In genomic region chr16:668519-669171, GRCh38 we compare ENCODE assay signal across 6 cellular contexts. TPM values are rescaled to one million over a fixed set of nuclear protein-coding genes. Genes with fewer than 3 reads are reported as not detected.
DNase-seq lines count a peak whose midpoint lies in the region; ATAC-seq and TF ChIP-seq lines count a peak whose summit lies in the region.

No MANE protein-coding gene starts in this region.

- peaks cover 0 to 11% of the 10 kb centered on the region in 2 donors for H3K4me1 ChIP-seq in lung (ENCODE audit: control insufficient read depth in 2 of 2, insufficient read depth in 2 of 2, low read length in 2 of 2)

- H3K27me3 Mint-ChIP-seq in activated T-cell treated with anti-CD3 and anti-CD28 coated beads, Interleukin-2, amount 50 U/mL, for 72 hours (ENCODE audit: low read depth): no peaks in the 10 kb centered on the region

- H3K4me3 Mint-ChIP-seq in activated T-cell treated with anti-CD3 and anti-CD28 coated beads, Interleukin-2, amount 50 U/mL, for 72 hours: peak overlapping the region; percentile 85 to 88

- TF ChIP-seq CTCF in lung (IDR thresholded peaks at IDR 0.05; ENCODE audit: control extremely low read depth, extremely low read depth): no peak

- H3K27ac ChIP-seq in lung (ENCODE audit: low read depth in 1 of 2, low read length in 1 of 2): peak overlapping the region; percentile 75 to 84

- peaks cover 0 to 4% of the 10 kb centered on the region in 2 donors for H3K9me3 ChIP-seq in lung (ENCODE audit: control insufficient read depth in 2 of 2, insufficient read depth in 1 of 2, low read length in 1 of 2)

- H3K9me3 Mint-ChIP-seq in activated T-cell treated with anti-CD3 and anti-CD28 coated beads, Interleukin-2, amount 50 U/mL, for 72 hours: no peaks in the 10 kb centered on the region

- peak in 1 of 2 donors; percentile 11 for ATAC-seq in activated T-cell treated with anti-CD3 and anti-CD28 coated beads, Interleukin-2, amount 50 U/mL, for 72 hours (replicated peaks in 1 of 2)
- ATAC-seq in lung (ENCODE audit: insufficient read depth, low FRiP score) (peak; percentile 8), HG02571 (IDR thresholded peaks at IDR 0.05; ENCODE audit: unreplicated experiment) (no peak)

- no peaks in the 10 kb centered on the region for H3K27me3 ChIP-seq in H7 (ENCODE audit: control insufficient read depth, insufficient read depth, low read length)
- H3K27me3 ChIP-seq in lung (ENCODE audit: control insufficient read depth, insufficient read depth): no peaks in the 10 kb centered on the region

- 8 to 10% methylated on average over 41 to 50 of the region's 50 CpGs for WGBS in lung, 2 donors

- peaks cover 17% of the 10 kb centered on the region for H3K36me3 ChIP-seq in H7 (replicated peaks; ENCODE audit: control insufficient read depth, insufficient read depth, low read length)
- peaks cover 9 to 43% of the 10 kb centered on the region in 2 donors for H3K36me3 ChIP-seq in lung (ENCODE audit: control insufficient read depth in 2 of 2, insufficient read depth in 2 of 2, low read length in 2 of 2)

- DNase-seq in H7: peak; percentile 73
- no peak for DNase-seq in activated T-cell treated with anti-CD3 and anti-CD28 coated beads, Interleukin-2, amount 50 U/mL, for 72 hours
- no peak for DNase-seq in lung (ENCODE audit: low spot score)
- DNase-seq in SK-N-DZ (ENCODE audit: low spot score): no peak
- DNase-seq in hippocampal formation (lab: John Stamatoyannopoulos, UW): no peak

- H3K36me3 Mint-ChIP-seq in activated T-cell treated with anti-CD3 and anti-CD28 coated beads, Interleukin-2, amount 50 U/mL, for 72 hours (ENCODE audit: insufficient read depth in 2 of 2): peaks cover 0 to 2% of the 10 kb centered on the region in 2 donors

- peak overlapping the region; percentile 96 for H3K4me3 ChIP-seq in H7 (ENCODE audit: insufficient read depth, low read depth, low read length)
- H3K4me3 ChIP-seq in lung: peak overlapping the region; percentile 79

- H3K27ac Mint-ChIP-seq in activated T-cell treated with anti-CD3 and anti-CD28 coated beads, Interleukin-2, amount 50 U/mL, for 72 hours: peak overlapping the region; percentile 46

- peaks cover 9% of the 10 kb centered on the region for H3K4me1 Mint-ChIP-seq in activated T-cell treated with anti-CD3 and anti-CD28 coated beads, Interleukin-2, amount 50 U/mL, for 72 hours (ENCODE audit: low read depth)

RNA-seq across cellular contexts. Expression of gene RHOT2, which starts 0.7 kb away (rescaled TPM):
- 164 and 174 TPM in 2 replicates for total RNA-seq in H7 (2014; rRNA removed; shearing (Covaris generic))
- total RNA-seq in activated T-cell treated with anti-CD3 and anti-CD28 coated beads, Interleukin-2, amount 50 U/mL, for 72 hours: 100 to 1,000 TPM; 110 to 115 TPM
- 100 to 1,000 TPM in 1 of 2 donors, 10 to 100 TPM in 1; 40.5 to 121 TPM for total RNA-seq in lung
- 100 to 1,000 TPM; 111 to 119 TPM for polyA plus RNA-seq in lung
- polyA plus RNA-seq in SK-N-DZ (2014; cell fraction: cytosol; rRNA removed): 101 and 112 TPM in 2 replicates
- polyA plus RNA-seq in SK-N-DZ (2014; cell fraction: nucleus; rRNA removed): 1,136 and 1,411 TPM in 2 replicates

RNA-seq across cellular contexts. Expression of gene RHBDL1, which starts 6.8 kb away (rescaled TPM):
- total RNA-seq in H7 (2014; rRNA removed; shearing (Covaris generic)): 3.1 and 5.9 TPM in 2 replicates
- 1 to 10 TPM; 3.5 to 5.8 TPM for total RNA-seq in activated T-cell treated with anti-CD3 and anti-CD28 coated beads, Interleukin-2, amount 50 U/mL, for 72 hours
- 1 to 10 TPM in 1 of 2 donors, under 1 TPM in 1; 0.91 to 5.4 TPM for total RNA-seq in lung
- 1 to 10 TPM in 1 of 2 donors, under 1 TPM in 1; 0.98 to 2.2 TPM for polyA plus RNA-seq in lung
- polyA plus RNA-seq in SK-N-DZ (2014; cell fraction: cytosol; rRNA removed): 0.82 and 3.2 TPM in 2 replicates
- polyA plus RNA-seq in SK-N-DZ (2014; cell fraction: nucleus; rRNA removed): 33.2 and 40.6 TPM in 2 replicates

RNA-seq across cellular contexts. Expression of gene STUB1, which starts 11.6 kb away (rescaled TPM):
- 85.3 and 115 TPM in 2 replicates for total RNA-seq in H7 (2014; rRNA removed; shearing (Covaris generic))
- total RNA-seq in activated T-cell treated with anti-CD3 and anti-CD28 coated beads, Interleukin-2, amount 50 U/mL, for 72 hours: 10 to 100 TPM; 53.6 to 70.4 TPM
- 100 to 1,000 TPM in 1 of 2 donors, 10 to 100 TPM in 1; 58.8 to 131 TPM for total RNA-seq in lung
- 100 to 1,000 TPM; 113 to 131 TPM for polyA plus RNA-seq in lung
- 140 and 159 TPM in 2 replicates for polyA plus RNA-seq in SK-N-DZ (2014; cell fraction: cytosol; rRNA removed)
- polyA plus RNA-seq in SK-N-DZ (2014; cell fraction: nucleus; rRNA removed): 174 and 233 TPM in 2 replicates

RNA-seq across cellular contexts. Expression of gene JMJD8, which starts 15.5 kb away (rescaled TPM):
- 63.8 and 88.2 TPM in 2 replicates for total RNA-seq in H7 (2014; rRNA removed; shearing (Covaris generic))
- 10 to 100 TPM; 15.7 to 20.7 TPM for total RNA-seq in activated T-cell treated with anti-CD3 and anti-CD28 coated beads, Interleukin-2, amount 50 U/mL, for 72 hours
- total RNA-seq in lung: 10 to 100 TPM; 32.5 to 90.3 TPM
- 10 to 100 TPM; 48.4 to 67.5 TPM for polyA plus RNA-seq in lung
- 55.0 and 69.1 TPM in 2 replicates for polyA plus RNA-seq in SK-N-DZ (2014; cell fraction: cytosol; rRNA removed)
- polyA plus RNA-seq in SK-N-DZ (2014; cell fraction: nucleus; rRNA removed): 128 and 130 TPM in 2 replicates

RNA-seq across cellular contexts. Expression of gene WDR90, which starts 19.5 kb away (rescaled TPM):
- 35.3 and 38.3 TPM in 2 replicates for total RNA-seq in H7 (2014; rRNA removed; shearing (Covaris generic))
- 10 to 100 TPM; 40.3 to 47.7 TPM for total RNA-seq in activated T-cell treated with anti-CD3 and anti-CD28 coated beads, Interleukin-2, amount 50 U/mL, for 72 hours
- 10 to 100 TPM; 22.4 to 74.2 TPM for total RNA-seq in lung
- polyA plus RNA-seq in lung: 10 to 100 TPM; 18.6 to 33.4 TPM
- 19.0 and 29.7 TPM in 2 replicates for polyA plus RNA-seq in SK-N-DZ (2014; cell fraction: cytosol; rRNA removed)
- 281 and 437 TPM in 2 replicates for polyA plus RNA-seq in SK-N-DZ (2014; cell fraction: nucleus; rRNA removed)
